24 cellular contexts compared by ENCODE assay signal in the genomic region with DNA sequence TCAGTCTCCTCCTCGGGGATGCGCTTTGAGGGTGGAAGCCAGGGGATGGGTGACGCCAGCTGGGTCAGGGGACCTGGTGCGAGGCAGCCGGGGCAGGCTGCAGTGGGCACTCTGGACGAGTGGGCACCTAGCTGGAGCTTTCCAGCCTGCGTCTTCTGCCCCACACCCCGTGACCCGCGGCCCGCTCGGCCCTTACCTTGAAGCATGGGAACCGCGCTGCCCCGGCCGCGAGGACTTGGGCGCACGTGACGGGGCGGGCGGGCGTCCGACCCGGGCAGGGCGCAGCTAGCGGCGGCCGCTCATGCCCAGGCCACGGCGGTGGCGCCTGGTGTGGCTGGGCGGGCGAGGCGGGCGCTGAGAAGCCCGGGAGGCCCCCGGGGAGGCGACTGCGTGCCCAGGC. TPM values are rescaled to one million over a fixed set of nuclear protein-coding genes. Genes with fewer than 3 reads are reported as not detected.
A peak's percentile ranks its signal among the peaks of the same experiment; 100 is the strongest.
DNase-seq lines count a peak whose midpoint lies in the region; ATAC-seq, FAIRE-seq and TF ChIP-seq lines count a peak whose summit lies in the region.
"Had no signal": no experiment of that assay in that cellular context is flagged by ENCODE, and none has a peak within 500 bp of the region (broad histone marks: within the 10 kb centered on the region; RNA-seq: fewer than 3 reads in every experiment).

No MANE protein-coding gene starts in this region.

- peak overlapping the region in 6 of 11 experiments; percentile 10 to 26 (median 24); a peak in 5 of 22 replicates for H3K4me2 ChIP-seq in BLaER1 treated with 17β-estradiol and CSF1 and Interleukin-3, amounts not matched to agents 10 nM and 100 nM
- peak overlapping the region; percentile 53 to 79 for H3K4me2 ChIP-seq in H1 (ENCODE audit: insufficient read depth in 1 of 2, low read depth in 2 of 2, low read length in 2 of 2)
- no peak overlapping the region for H3K4me2 ChIP-seq in neural cell (ENCODE audit: low read length)

- CTCF ChIA-PET in H1 (lab: Charles Lee; ENCODE audit: partially characterized antibody), result interaction anchor here (0.9 to 1.7 kb wide), 3 partner anchors 15 to 79 kb away, joined by 3 to 4 read pairs (median 3); no protein-coding TSS in a partner anchor

- TF ChIP-seq RAD21 in H1 (IDR thresholded peaks at IDR 0.05 in 1 of 2, conservative IDR thresholded peaks at IDR 0.05 in 1 of 2; ENCODE audit: low read depth in 2 of 2, low read length in 2 of 2) (no peak), neural cell (conservative IDR thresholded peaks at IDR 0.05) (no peak)

- H3K36me3 ChIP-seq in BLaER1 treated with 17β-estradiol and CSF1 and Interleukin-3, amounts not matched to agents 10 nM and 100 nM, result no peaks in the 10 kb centered on the region
- no peaks in the 10 kb centered on the region for H3K36me3 ChIP-seq in HUES64 (ENCODE audit: insufficient read depth, low read length)
- no peaks in the 10 kb centered on the region for H3K36me3 ChIP-seq in H1 (ENCODE audit: control insufficient read depth in 2 of 4, insufficient read depth in 4 of 4, low read length in 3 of 4)
- no peaks in the 10 kb centered on the region for H3K36me3 ChIP-seq in neural cell (ENCODE audit: insufficient read depth, low read length)
- H3K36me3 ChIP-seq: esophagus squamous epithelium, gastroesophageal sphincter, uterus had no signal

- no peak for TF ChIP-seq POLR2A in H1 (IDR thresholded peaks at IDR 0.05; ENCODE audit: control extremely low read depth in 1 of 2, low read depth in 2 of 2, low read length in 2 of 2)

- POLR2A ChIA-PET in H1 (lab: Charles Lee; ENCODE audit: partially characterized antibody), result interaction anchor here (0.7 to 1.3 kb wide), 3 partner anchors 24 to 260 kb away, joined by 3 read pairs; no protein-coding TSS in a partner anchor

- no peaks in the 10 kb centered on the region for H3F3A ChIP-seq in neural cell (ENCODE audit: insufficient read depth, low read length, poor library complexity, severe bottlenecking)

- peak overlapping the region; percentile 76; the same call in 1 of the 2 replicates for H4K8ac ChIP-seq in H1 (ENCODE audit: extremely low read depth, insufficient read depth, low read length)

- DNase-seq in H1 (ENCODE audit: low read depth in 1 of 2, low spot score in 2 of 2) (no peak), foreskin melanocyte (no peak), epidermal melanocyte (ENCODE audit: insufficient read length, low spot score) (no peak)
- no peak for DNase-seq in activated CD8-positive, alpha-beta memory T cell treated with anti-CD3 and anti-CD28 coated beads for 24 hours
- DNase-seq: activated T-cell treated with anti-CD3 and anti-CD28 coated beads, Interleukin-2, amount 50 U/mL, for 4 hours; DMS 273 treated with DMSO at 0.1 percent for 48 hours; effector memory CD8-positive, alpha-beta T cell; esophagus squamous epithelium; GDM1; Kasumi-1; NCI-H1092; NCI-H446; PC-3; SHP77 treated with DMSO at 0.1 percent for 48 hours had no signal

- peaks cover 0 to 28% (median 20%) of the 10 kb centered on the region in 10 experiments; a peak in 16 of 20 replicates for H3K4me1 ChIP-seq in BLaER1 treated with 17β-estradiol and CSF1 and Interleukin-3, amounts not matched to agents 10 nM and 100 nM
- H3K4me1 ChIP-seq in HUES64 (ENCODE audit: insufficient read depth, low read length) (no peaks in the 10 kb centered on the region), H1 (replicated peaks in 1 of 4; ENCODE audit: control insufficient read depth in 3 of 4, insufficient read depth in 4 of 4, low read length in 3 of 4) (peaks cover 0 to 7% (median 1%) of the 10 kb centered on the region in 4 experiments; a peak in 3 of 7 replicates)

- no peak overlapping the region for H2BK5ac ChIP-seq in H1 (ENCODE audit: low read depth, low read length)

- H3K4ac ChIP-seq in H1 (replicated peaks; ENCODE audit: insufficient read length, low read depth, low read length), result no peak overlapping the region

- H4K20me1 ChIP-seq in BLaER1 treated with 17β-estradiol and CSF1 and Interleukin-3, amounts not matched to agents 10 nM and 100 nM, result peaks cover 0 to 55% (median 0%) of the 10 kb centered on the region in 11 experiments; a peak in 8 of 22 replicates
- H4K20me1 ChIP-seq in H1 (replicated peaks in 1 of 2; ENCODE audit: control insufficient read depth in 1 of 2, insufficient read depth in 2 of 2, low read length in 2 of 2) (no peaks in the 10 kb centered on the region), neural cell (ENCODE audit: insufficient read depth) (no peaks in the 10 kb centered on the region)

- H3K79me2 ChIP-seq in H1 (ENCODE audit: control insufficient read depth in 1 of 2, insufficient read depth in 2 of 2, low read length in 2 of 2) (no peaks in the 10 kb centered on the region), neural cell (replicated peaks; ENCODE audit: insufficient read depth, low read length) (no peaks in the 10 kb centered on the region)

- H3K27ac ChIP-seq in BLaER1 treated with 17β-estradiol and CSF1 and Interleukin-3, amounts not matched to agents 10 nM and 100 nM, result no peak overlapping the region
- H3K27ac ChIP-seq in HUES64 (ENCODE audit: low read depth, low read length) (no peak overlapping the region), H1 (ENCODE audit: low read depth, low read length) (no peak overlapping the region), neural cell (ENCODE audit: low read length) (no peak overlapping the region)
- H3K27ac ChIP-seq: esophagus squamous epithelium, gastroesophageal sphincter, uterus had no signal

- H2BK20ac ChIP-seq in H1 (ENCODE audit: low read length), result no peak overlapping the region

- TF ChIP-seq EP300 in H1 (IDR thresholded peaks at IDR 0.05; ENCODE audit: borderline replicate concordance in 1 of 2, low read depth in 2 of 2, low read length in 2 of 2) (no peak), neural cell (conservative IDR thresholded peaks at IDR 0.05; ENCODE audit: poor library complexity, severe bottlenecking) (no peak)

- no peak overlapping the region for H3K9ac ChIP-seq in BLaER1 treated with 17β-estradiol and CSF1 and Interleukin-3, amounts not matched to agents 10 nM and 100 nM
- peak overlapping the region; percentile 49; the same call in 1 of the 2 replicates for H3K9ac ChIP-seq in HUES64 (ENCODE audit: low read depth, low read length)
- H3K9ac ChIP-seq in H1 (replicated peaks in 1 of 4; ENCODE audit: extremely low read depth in 1 of 4, low read depth in 3 of 4, low read length in 3 of 4), result no peak overlapping the region; a peak in 1 of 7 replicates
- peak overlapping the region; percentile 31 for H3K9ac ChIP-seq in neural cell (ENCODE audit: low read length)

- no peak overlapping the region for H4K91ac ChIP-seq in H1 (replicated peaks; ENCODE audit: insufficient read length, low read length)

- H4K5ac ChIP-seq in H1 (ENCODE audit: insufficient read length, low read depth, low read length), result no peak overlapping the region

- no peak overlapping the region for H2BK120ac ChIP-seq in H1 (replicated peaks; ENCODE audit: low read depth, low read length)

- no peak overlapping the region for H2BK12ac ChIP-seq in H1 (ENCODE audit: low read depth, low read length)

- H2AK5ac ChIP-seq in H1 (ENCODE audit: low read depth, low read length), result no peak overlapping the region

- H2BK15ac ChIP-seq in H1 (ENCODE audit: low read length), result no peak overlapping the region

- no peak overlapping the region for H3K23ac ChIP-seq in H1 (ENCODE audit: insufficient read length)

- H3K4me3 ChIP-seq in BLaER1 treated with 17β-estradiol and CSF1 and Interleukin-3, amounts not matched to agents 10 nM and 100 nM, result no peak overlapping the region; a peak in 1 of 20 replicates
- H3K4me3 ChIP-seq in HUES64 (ENCODE audit: low read length) (peak overlapping the region; percentile 55), H1 (ENCODE audit: extremely low read depth in 1 of 4, insufficient read depth in 2 of 4, low read depth in 3 of 4, low read length in 4 of 4) (peak overlapping the region; percentile 19 to 56 (median 21); a peak in 5 of 8 replicates), neural cell (ENCODE audit: low read length) (peak overlapping the region; percentile 55)
- H3K4me3 ChIP-seq: uterus had no signal

- H3K9me2 ChIP-seq in neural cell (ENCODE audit: insufficient read depth, low read length), result no peaks in the 10 kb centered on the region

- ATAC-seq in HG03196 (IDR thresholded peaks at IDR 0.05; ENCODE audit: unreplicated experiment), result no peak
- ATAC-seq: effector memory CD8-positive, alpha-beta T cell; HCT116; PC-3 had no signal

- no peaks in the 10 kb centered on the region for H3K9me3 ChIP-seq in BLaER1 treated with 17β-estradiol and CSF1 and Interleukin-3, amounts not matched to agents 10 nM and 100 nM (replicated peaks in 1 of 11)
- H3K9me3 ChIP-seq in HUES64 (ENCODE audit: insufficient read depth, low read depth, low read length) (no peaks in the 10 kb centered on the region), H1 (ENCODE audit: insufficient read depth in 2 of 2, low read depth in 1 of 2, low read length in 1 of 2) (no peaks in the 10 kb centered on the region), neural cell (ENCODE audit: low read length) (no peaks in the 10 kb centered on the region)
- H3K9me3 ChIP-seq: esophagus squamous epithelium, gastroesophageal sphincter, uterus had no signal

- peaks cover 46 to 87% (median 71%) of the 10 kb centered on the region in 11 experiments for H3K27me3 ChIP-seq in BLaER1 treated with 17β-estradiol and CSF1 and Interleukin-3, amounts not matched to agents 10 nM and 100 nM
- H3K27me3 ChIP-seq in HUES64 (ENCODE audit: insufficient read depth, low read length) (peaks cover 40% of the 10 kb centered on the region), H1 (replicated peaks in 1 of 4; ENCODE audit: control insufficient read depth in 3 of 4, extremely low read depth in 1 of 4, insufficient read depth in 3 of 4, low read length in 3 of 4) (peaks cover 5 to 23% (median 16%) of the 10 kb centered on the region in 4 experiments), neural cell (ENCODE audit: insufficient read depth, low read depth, low read length) (peaks cover 45% of the 10 kb centered on the region)

- no peaks in the 10 kb centered on the region for H3K79me1 ChIP-seq in H1 (ENCODE audit: low read depth, low read length)

- peaks cover 4% of the 10 kb centered on the region; the same call in 1 of the 2 replicates for H3K23me2 ChIP-seq in H1 (ENCODE audit: low read depth, low read length)

- TF ChIP-seq CTCF in H1 (IDR thresholded peaks at IDR 0.05; ENCODE audit: control extremely low read depth in 1 of 3, insufficient read depth in 1 of 3, low read depth in 1 of 3, low read length in 3 of 3) (no peak), neural cell (IDR thresholded peaks at IDR 0.05; ENCODE audit: poor library complexity, severe bottlenecking) (no peak)

- H3K56ac ChIP-seq in H1 (replicated peaks; ENCODE audit: insufficient read length, low read depth, low read length), result no peak overlapping the region

- no peak overlapping the region for H3K14ac ChIP-seq in H1 (ENCODE audit: insufficient read length)

- no peak for FAIRE-seq in H1 (lab: Jason Lieb, UNC)

- H2AFZ ChIP-seq in H1 (ENCODE audit: low read length), result no peak overlapping the region; the same call in 1 of the 2 replicates
- no peak overlapping the region for H2AFZ ChIP-seq in neural cell (ENCODE audit: low read depth, low read length)

- 14% methylated on average over 40 of the region's 40 CpGs for WGBS in HUES64
- 18% methylated on average over 23 of the region's 40 CpGs; no CpG with 5 or more reads in 1 of the 2 experiments for WGBS in H1 (ENCODE audit: extremely low coverage in 1 of 2, insufficient coverage in 1 of 2, insufficient read length in 1 of 2, insufficient replicate concordance in 2 of 2, low coverage in 1 of 2, low lambda C conversion rate in 2 of 2, missing lambda C conversion rate in 1 of 2), 2 experiments

- no peak overlapping the region for H3K18ac ChIP-seq in H1 (ENCODE audit: extremely low read depth, low read length)

RNA-seq across cellular contexts. Expression of a gene that starts 0.3 kb away (rescaled TPM):
- polyA plus RNA-seq in HUES64 (2013, experiment 1 of 2), result 0.25 TPM
- 0.95 TPM for polyA plus RNA-seq in HUES64 (2013, experiment 2 of 2)
- total RNA-seq in H1 (2021; fragmentation: NEBNext Ultra II Directional; extraction: Animal tissue kit (Norgen Biotek cat#: 25700)), result 0.38 and 0.63 TPM in 2 replicates
- polyA plus RNA-seq in H1 (2011; rRNA removed), result 1.0 and 2.6 TPM in 2 replicates
- 1.5 TPM for polyA plus RNA-seq in H1 (2011; cell fraction: cytosol; rRNA removed)
- polyA plus RNA-seq in H1 (2011; cell fraction: nucleus; rRNA removed), result 3.8 TPM
- 0.64 to 2.1 TPM (median 1.3 TPM) in 4 replicates for polyA plus RNA-seq in H1 (2012, experiment 1 of 2)
- 0.38 TPM for polyA plus RNA-seq in H1 (2012, experiment 2 of 2)
- polyA plus RNA-seq in H1 (2013, experiment 1 of 2), result 0.59 TPM
- 0.63 TPM for polyA plus RNA-seq in H1 (2013, experiment 2 of 2)
- polyA minus RNA-seq in H1 (2011; rRNA and poly(A)+ RNA removed), result 1.2 TPM in 2 replicates
- not detected for polyA minus RNA-seq in H1 (2011; cell fraction: cytosol; rRNA and poly(A)+ RNA removed)
- polyA minus RNA-seq in H1 (2011; cell fraction: nucleus; rRNA and poly(A)+ RNA removed), result 1.3 TPM
- 1.5 and 2.7 TPM in 2 replicates for polyA plus RNA-seq in neural cell
- polyA minus RNA-seq in neural cell, result 1.5 and 2.9 TPM in 2 replicates
- total RNA-seq: activated T-cell treated with anti-CD3 and anti-CD28 coated beads, Interleukin-2, amount 50 U/mL, for 4 hours; CD4-positive, alpha-beta memory T cell; esophagus squamous epithelium; gastroesophageal sphincter; HT1080; mononuclear cell; PC-3; uterus had no signal
- polyA plus RNA-seq: CD4-positive, alpha-beta memory T cell had no signal

RNA-seq across cellular contexts. Expression of a gene that starts 27.3 kb away (rescaled TPM):
- 0.15 TPM for polyA plus RNA-seq in HUES64 (2013, experiment 1 of 2)
- 0.51 TPM for polyA plus RNA-seq in HUES64 (2013, experiment 2 of 2)
- total RNA-seq in H1 (2021; fragmentation: NEBNext Ultra II Directional; extraction: Animal tissue kit (Norgen Biotek cat#: 25700)), result 0.29 TPM in 1 of 2 replicates, not detected in the other
- polyA plus RNA-seq in H1 (2011; rRNA removed), result 0.18 and 0.24 TPM in 2 replicates
- 0.17 TPM for polyA plus RNA-seq in H1 (2011; cell fraction: cytosol; rRNA removed)
- 0.76 TPM for polyA plus RNA-seq in H1 (2011; cell fraction: nucleus; rRNA removed)
- 0.11 to 0.53 TPM (median 0.31 TPM) in 4 replicates for polyA plus RNA-seq in H1 (2012, experiment 1 of 2)
- 0.12 TPM for polyA plus RNA-seq in H1 (2012, experiment 2 of 2)
- 0.20 TPM for polyA plus RNA-seq in H1 (2013, experiment 1 of 2)
- polyA plus RNA-seq in H1 (2013, experiment 2 of 2), result 0.26 TPM
- 0.10 and 0.22 TPM in 2 replicates for polyA minus RNA-seq in H1 (2011; rRNA and poly(A)+ RNA removed)
- polyA minus RNA-seq in H1 (2011; cell fraction: cytosol; rRNA and poly(A)+ RNA removed), result not detected
- polyA minus RNA-seq in H1 (2011; cell fraction: nucleus; rRNA and poly(A)+ RNA removed), result 0.40 TPM
- polyA plus RNA-seq in neural cell, result not detected in 2 replicates
- not detected in 2 replicates for polyA minus RNA-seq in neural cell
- total RNA-seq: activated T-cell treated with anti-CD3 and anti-CD28 coated beads, Interleukin-2, amount 50 U/mL, for 4 hours; esophagus squamous epithelium; gastroesophageal sphincter; HT1080; PC-3 had no signal

Comparison
In these comparisons a context has a peak if more than half of its experiments do, and no peak if none do; other contexts are left out.
1. H3K4me3 ChIP-seq: peak in HUES64 (single experiment), H1 (4 of 4) and neural cell (single experiment); none in BLaER1 treated with 17β-estradiol and CSF1 and Interleukin-3, amounts not matched to agents 10 nM and 100 nM (0 of 10).
2. H3K9ac ChIP-seq: peak in HUES64 (single experiment) and neural cell (single experiment); none in BLaER1 treated with 17β-estradiol and CSF1 and Interleukin-3, amounts not matched to agents 10 nM and 100 nM (0 of 11) and H1 (0 of 4).